Comparison of ENCODE assay signal across 19 cellular contexts in genomic region chr11:29214833-29215232, GRCh38.
A peak's percentile ranks its signal among the peaks of the same experiment; 100 is the strongest.
DNase-seq lines count a peak whose midpoint lies in the region; ATAC-seq, FAIRE-seq and TF ChIP-seq lines count a peak whose summit lies in the region.
"Had no signal": no experiment of that assay in that cellular context is flagged by ENCODE, and none has a peak within 500 bp of the region (broad histone marks: within the 10 kb centered on the region; RNA-seq: fewer than 3 reads in every experiment).

No MANE protein-coding gene starts in this region.

- H3K27me3 ChIP-seq in bronchial epithelial cell (ENCODE audit: control insufficient read depth, insufficient read depth, low read length) (no peaks in the 10 kb centered on the region), Karpas-422 (ENCODE audit: low read length) (no peaks in the 10 kb centered on the region)
- H3K27me3 ChIP-seq: Peyer's patch had no signal

- H3K36me3 Mint-ChIP-seq in HFFc6 (ENCODE audit: low read depth) = peaks cover 9% of the 10 kb centered on the region; the same call in 1 of the 2 replicates

- H3K4me1 ChIP-seq in Karpas-422 (ENCODE audit: low read length) = no peaks in the 10 kb centered on the region
- H3K4me1 ChIP-seq: Peyer's patch had no signal

- H3K79me2 ChIP-seq in Karpas-422 (ENCODE audit: low read length) = no peaks in the 10 kb centered on the region

- H4K20me1 ChIP-seq in Karpas-422 (ENCODE audit: insufficient read depth, low read depth, low read length) = no peaks in the 10 kb centered on the region

- no peaks in the 10 kb centered on the region for H3K27me3 Mint-ChIP-seq in HFFc6 (ENCODE audit: insufficient read depth)
- H3K27me3 Mint-ChIP-seq: CD4-positive, alpha-beta T cell had no signal

- no peaks in the 10 kb centered on the region for H3K36me3 ChIP-seq in bronchial epithelial cell (ENCODE audit: control insufficient read depth, insufficient read depth, low read length)
- no peaks in the 10 kb centered on the region for H3K36me3 ChIP-seq in Karpas-422 (ENCODE audit: insufficient read depth, low read length)
- H3K36me3 ChIP-seq: Peyer's patch had no signal

- peaks cover 5% of the 10 kb centered on the region for H3K9me3 Mint-ChIP-seq in HFFc6

- no peak overlapping the region for H2AFZ ChIP-seq in Karpas-422 (ENCODE audit: low read length)

- no peaks in the 10 kb centered on the region for H3K9me3 ChIP-seq in Karpas-422 (ENCODE audit: low read length)

- H3K4me1 Mint-ChIP-seq in HFFc6 (ENCODE audit: low read depth) = peaks cover 28% of the 10 kb centered on the region
- H3K4me1 Mint-ChIP-seq: H9 had no signal

- no peaks in the 10 kb centered on the region for H3K9me2 ChIP-seq in Karpas-422 (replicated peaks; ENCODE audit: insufficient read depth, low read length)

- DNase-seq in AG08396 (ENCODE audit: low spot score) (peak; percentile 4), HFFc6 (peak; percentile 13), bronchial epithelial cell (ENCODE audit: low read depth) (peak; percentile 57), foreskin fibroblast (peak; percentile 35 to 45), Karpas-422 (no peak), dermis blood vessel endothelial cell (no peak)
- DNase-seq: CD4-positive, alpha-beta T cell; DMS79; GF-D8; H9; NCI-H1092 treated with DMSO at 0.1 percent for 48 hours; NCI-H1694 treated with DMSO at 0.1 percent for 48 hours; NCI-H446; NCI-H748 treated with DMSO at 0.1 percent for 48 hours; Peyer's patch; SHP77 had no signal

- no peak overlapping the region for H3K4me2 ChIP-seq in Karpas-422 (ENCODE audit: low read depth, low read length, poor library complexity, severe bottlenecking)

- no peak for FAIRE-seq in bronchial epithelial cell (lab: Jason Lieb, UNC)
- FAIRE-seq: HTR-8/SVneo had no signal

- H3K4me3 ChIP-seq in bronchial epithelial cell (ENCODE audit: low read depth, low read length) (no peak overlapping the region), foreskin fibroblast (ENCODE audit: low read depth in 1 of 2, low read length in 2 of 2) (no peak overlapping the region), Karpas-422 (ENCODE audit: low read length) (no peak overlapping the region)
- H3K4me3 ChIP-seq: Peyer's patch had no signal

- H3K27ac ChIP-seq in Karpas-422 (ENCODE audit: low read length) = no peak overlapping the region
- H3K27ac ChIP-seq: Peyer's patch had no signal

- no peak for ATAC-seq in HG02981 (IDR thresholded peaks at IDR 0.05; ENCODE audit: unreplicated experiment)
- ATAC-seq in HG03354 (IDR thresholded peaks at IDR 0.05; ENCODE audit: poor library complexity, severe bottlenecking, unreplicated experiment) = no peak

- no peak overlapping the region for H3K9ac ChIP-seq in Karpas-422 (ENCODE audit: low read length)

- TF ChIP-seq CTCF in HFFc6 (IDR thresholded peaks at IDR 0.05) (no peak), bronchial epithelial cell (IDR thresholded peaks at IDR 0.05; ENCODE audit: insufficient read depth, low read length, severe bottlenecking) (no peak), foreskin fibroblast (IDR thresholded peaks at IDR 0.05; ENCODE audit: low read depth, low read length) (no peak)

- no peak overlapping the region for H3K4me3 Mint-ChIP-seq in HFFc6
- H3K4me3 Mint-ChIP-seq: CD4-positive, alpha-beta T cell; H9 had no signal

- H3K27ac Mint-ChIP-seq in HFFc6 = no peak overlapping the region
- H3K27ac Mint-ChIP-seq: CD4-positive, alpha-beta T cell; H9 had no signal

Comparison
In these comparisons a context has a peak if more than half of its experiments do, and no peak if none do; other contexts are left out.
1. DNase-seq: peak in AG08396 (single experiment), HFFc6 (single experiment), bronchial epithelial cell (single experiment) and foreskin fibroblast (2 of 2); none in Karpas-422 (single experiment) and dermis blood vessel endothelial cell (single experiment).